ENCODE assay signal across 24 cellular contexts in genomic region chr15:91862891-91863520, GRCh38. TPM values are rescaled to one million over a fixed set of nuclear protein-coding genes. Genes with fewer than 3 reads are reported as not detected.
DNase-seq lines count a peak whose midpoint lies in the region; ATAC-seq and TF ChIP-seq lines count a peak whose summit lies in the region.
"Had no signal": no experiment of that assay in that cellular context is flagged by ENCODE, and none has a peak within 500 bp of the region (broad histone marks: within the 10 kb centered on the region; RNA-seq: fewer than 3 reads in every experiment).

No MANE protein-coding gene starts in this region.

- POLR2A ChIA-PET in CD4-positive, alpha-beta memory T cell (lab: Charles Lee; ENCODE audit: partially characterized antibody): interaction anchor here (3.6 kb wide), 1 partner anchor 9 kb away, joined by 26 read pairs; the partner anchor contains the start of gene SLCO3A1

- DNase-seq in CD14-positive monocyte (ENCODE audit: low spot score): no peak
- DNase-seq in CD4-positive, alpha-beta memory T cell: no peak
- no peak for DNase-seq in T-helper 17 cell
- DNase-seq in immature natural killer cell: no peak
- no peak for DNase-seq in nephron progenitor cell
- no peak for DNase-seq in stimulated activated CD4-positive, alpha-beta T cell treated with anti-CD3 and anti-CD28 coated beads, Interleukin-15, amount 100 ng/mL, for 24 hours
- DNase-seq: activated CD4-positive, alpha-beta T cell treated with anti-CD3 and anti-CD28 coated beads for 48 hours; Caco-2; effector CD4-positive, alpha-beta T cell; EL; left cardiac atrium; NCI-H1048; NCI-H510A treated with DMSO at 0.1 percent for 48 hours; psoas muscle; SHP77 treated with DMSO at 0.1 percent for 48 hours; small intestine; stimulated activated CD4-positive, alpha-beta T cell treated with anti-CD3 and anti-CD28 coated beads, Interleukin-2, amount 100 ng/mL, for 48 hours; T-helper 1 cell had no signal

- no peaks in the 10 kb centered on the region for H3K27me3 ChIP-seq in CD4-positive, alpha-beta memory T cell (ENCODE audit: insufficient read depth, low read length)
- H3K27me3 ChIP-seq: breast epithelium, gastroesophageal sphincter had no signal

- TF ChIP-seq CTCF in CD14-positive monocyte (IDR thresholded peaks at IDR 0.05): no peak
- no peak for TF ChIP-seq CTCF in nephron progenitor cell (IDR thresholded peaks at IDR 0.05)

- H3K9me3 Mint-ChIP-seq in CD14-positive monocyte (peaks cover 0 to 2% (median 0%) of the 10 kb centered on the region in 7 donors), immature natural killer cell (no peaks in the 10 kb centered on the region), nephron progenitor cell (no peaks in the 10 kb centered on the region)
- no peaks in the 10 kb centered on the region for H3K9me3 Mint-ChIP-seq in CD4-positive, alpha-beta memory T cell
- H3K9me3 Mint-ChIP-seq: nephron; stimulated activated naive CD8-positive, alpha-beta T cell treated with anti-CD3 and anti-CD28 coated beads, Interleukin-15, Interleukin-2, amounts not matched to agents 100 ng/mL and 50 ng/mL, for 24 hours had no signal

- H3K36me3 ChIP-seq in CD4-positive, alpha-beta memory T cell (ENCODE audit: insufficient read depth, low read length): no peaks in the 10 kb centered on the region
- H3K36me3 ChIP-seq: breast epithelium, gastroesophageal sphincter had no signal

- no peak overlapping the region for H3K4me3 ChIP-seq in CD4-positive, alpha-beta memory T cell (ENCODE audit: low read length in 2 of 2)
- H3K4me3 ChIP-seq: breast epithelium, gastroesophageal sphincter, psoas muscle had no signal

- H3K4me1 ChIP-seq in CD4-positive, alpha-beta memory T cell (ENCODE audit: insufficient read depth, low read length): peaks cover 100% of the 10 kb centered on the region
- H3K4me1 ChIP-seq: Caco-2 had no signal

- no peak overlapping the region for H3K27ac ChIP-seq in CD4-positive, alpha-beta memory T cell (ENCODE audit: low read depth, low read length)
- H3K27ac ChIP-seq: psoas muscle had no signal

- no peaks in the 10 kb centered on the region for H3K9me3 ChIP-seq in CD4-positive, alpha-beta memory T cell (ENCODE audit: control insufficient read depth in 1 of 2, low read length in 2 of 2)
- H3K9me3 ChIP-seq in T-helper 17 cell (ENCODE audit: control insufficient read depth, low read length, poor library complexity, severe bottlenecking): no peaks in the 10 kb centered on the region
- H3K9me3 ChIP-seq: breast epithelium, Caco-2, gastroesophageal sphincter, psoas muscle had no signal

- H3K4me3 Mint-ChIP-seq in CD14-positive monocyte: peak overlapping the region in 1 of 2 donors; percentile 18
- peak overlapping the region in 4 of 8 donors; percentile 4 to 67 (median 58) for H3K4me3 Mint-ChIP-seq in CD4-positive, alpha-beta memory T cell
- H3K4me3 Mint-ChIP-seq in T-helper 17 cell: no peak overlapping the region
- H3K4me3 Mint-ChIP-seq in immature natural killer cell: peak overlapping the region; percentile 3 to 53 (median 44)
- H3K4me3 Mint-ChIP-seq in nephron progenitor cell: no peak overlapping the region
- H3K4me3 Mint-ChIP-seq: nephron; stimulated activated naive CD8-positive, alpha-beta T cell treated with anti-CD3 and anti-CD28 coated beads, Interleukin-15, Interleukin-2, amounts not matched to agents 100 ng/mL and 50 ng/mL, for 24 hours had no signal

- intact Hi-C loops in CD14-positive monocyte (cut with micrococcal nuclease): loop anchor here (5.0 to 10.0 kb wide), 2 partner anchors 52 to 79 kb away; no protein-coding TSS in a partner anchor
- intact Hi-C loops in CD4-positive, alpha-beta memory T cell (cut with micrococcal nuclease): loop anchor here (5.0 kb wide), 1 partner anchor 34 kb away; no protein-coding TSS in a partner anchor

- H3K36me3 Mint-ChIP-seq in CD14-positive monocyte (peaks cover 29 to 56% of the 10 kb centered on the region in 2 donors), T-helper 17 cell (ENCODE audit: low read depth) (no peaks in the 10 kb centered on the region), immature natural killer cell (no peaks in the 10 kb centered on the region), nephron progenitor cell (ENCODE audit: low read depth) (no peaks in the 10 kb centered on the region)
- H3K36me3 Mint-ChIP-seq in CD4-positive, alpha-beta memory T cell: peaks cover under 1 to 6% of the 10 kb centered on the region in 2 donors

- ATAC-seq in T-helper 17 cell (no peak), GM18520 (IDR thresholded peaks at IDR 0.05; ENCODE audit: unreplicated experiment) (no peak)
- ATAC-seq: esophagus mucosa, gastroesophageal sphincter, left cardiac atrium, psoas muscle had no signal

- peak overlapping the region in 5 of 7 donors; percentile 64 to 81 (median 76) for H3K27ac Mint-ChIP-seq in CD14-positive monocyte
- H3K27ac Mint-ChIP-seq in CD4-positive, alpha-beta memory T cell: peak overlapping the region in 4 of 7 donors; percentile 43 to 79 (median 54)
- H3K27ac Mint-ChIP-seq in T-helper 17 cell: peak overlapping the region; percentile 75
- peak overlapping the region in 5 of 6 donors; percentile 4 to 79 (median 46) for H3K27ac Mint-ChIP-seq in immature natural killer cell
- no peak overlapping the region for H3K27ac Mint-ChIP-seq in nephron progenitor cell
- H3K27ac Mint-ChIP-seq: nephron; stimulated activated naive CD8-positive, alpha-beta T cell treated with anti-CD3 and anti-CD28 coated beads, Interleukin-15, Interleukin-2, amounts not matched to agents 100 ng/mL and 50 ng/mL, for 24 hours had no signal

- H3K27me3 Mint-ChIP-seq in CD14-positive monocyte (ENCODE audit: low read depth in 3 of 3) (no peaks in the 10 kb centered on the region), T-helper 17 cell (no peaks in the 10 kb centered on the region), immature natural killer cell (ENCODE audit: low read depth in 3 of 3) (peaks cover 0 to 3% (median 0%) of the 10 kb centered on the region in 3 donors), nephron progenitor cell (ENCODE audit: low read depth, poor library complexity) (peaks cover 8% of the 10 kb centered on the region)
- H3K27me3 Mint-ChIP-seq in CD4-positive, alpha-beta memory T cell: no peaks in the 10 kb centered on the region

- CTCF ChIA-PET in CD4-positive, alpha-beta memory T cell (lab: Charles Lee; ENCODE audit: partially characterized antibody): interaction anchor here (1.0 to 11.5 kb wide), 5 partner anchors 12 to 215 kb away, joined by 4 to 112 read pairs (median 5); partner anchors contain the start of gene SLCO3A1

- H3K4me1 Mint-ChIP-seq in CD14-positive monocyte (peaks cover 96% of the 10 kb centered on the region), T-helper 17 cell (peaks cover 65% of the 10 kb centered on the region), immature natural killer cell (peaks cover 91 to 98% of the 10 kb centered on the region in 2 donors), nephron progenitor cell (peaks cover 51% of the 10 kb centered on the region)
- peaks cover 65 to 98% (median 86%) of the 10 kb centered on the region in 4 donors for H3K4me1 Mint-ChIP-seq in CD4-positive, alpha-beta memory T cell

RNA-seq across cellular contexts. Expression of gene SLCO3A1, which starts 9.5 kb away (rescaled TPM):
- polyA plus RNA-seq in CD14-positive monocyte: 10 to 100 TPM; 53.7 to 62.8 TPM
- total RNA-seq in CD4-positive, alpha-beta memory T cell: 10 to 100 TPM; 30.9 to 31.5 TPM
- 10 to 100 TPM; 32.4 to 61.3 TPM for polyA plus RNA-seq in CD4-positive, alpha-beta memory T cell
- total RNA-seq in T-helper 17 cell: 10 to 100 TPM; 55.9 to 65.1 TPM
- 10 to 100 TPM; 17.0 to 41.3 (median 30.2) TPM for polyA plus RNA-seq in immature natural killer cell
- total RNA-seq: Caco-2 had no signal

Comparison
In these comparisons a context has a peak if more than half of its experiments do, and no peak if none do; other contexts are left out.
1. H3K4me3 Mint-ChIP-seq: peak in immature natural killer cell (5 of 5); none in T-helper 17 cell (single experiment) and nephron progenitor cell (single experiment).